Comparison of ENCODE assay signal across 8 cellular contexts in the genomic region with DNA sequence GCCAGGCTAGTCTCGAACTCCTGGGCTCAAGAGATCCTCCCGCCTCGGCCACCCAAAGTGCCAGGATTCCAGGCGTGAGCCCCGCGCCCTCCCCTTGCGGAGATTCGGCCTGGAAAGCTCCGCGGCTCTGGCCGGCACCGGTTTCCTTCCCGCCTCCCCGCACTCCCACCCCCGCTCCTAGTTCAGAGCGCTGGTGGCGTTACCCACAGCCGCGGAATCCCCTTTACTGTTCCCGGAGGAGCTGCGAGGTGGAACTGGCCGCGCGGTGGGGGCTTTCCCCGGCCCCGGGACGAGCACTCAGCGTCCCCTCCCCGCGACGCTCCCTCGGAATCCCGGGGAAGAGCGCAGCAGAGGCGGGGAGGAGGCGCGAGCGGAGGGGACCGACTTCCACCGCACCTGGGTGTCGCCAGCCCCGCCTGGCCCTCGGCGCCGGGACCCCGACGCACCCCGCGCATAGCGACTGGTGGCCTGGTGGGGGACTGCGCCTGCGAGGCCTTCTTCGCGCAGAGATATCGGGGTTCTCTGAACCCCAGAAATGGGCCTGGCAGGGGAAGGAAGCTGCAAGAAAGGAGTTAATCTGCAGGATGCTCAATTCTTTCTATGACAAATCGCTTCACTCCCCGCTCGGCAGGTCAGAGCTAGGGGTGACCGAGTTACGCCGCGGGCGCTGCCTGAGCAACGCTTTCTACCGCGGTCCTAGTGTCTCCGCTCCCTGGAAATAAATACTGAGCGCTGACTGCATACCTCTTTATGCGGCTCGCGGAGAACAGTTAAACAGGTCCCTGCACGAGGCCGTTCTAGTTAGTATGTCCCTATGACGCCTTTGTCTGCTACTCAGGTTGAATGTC. TPM values are rescaled to one million over a fixed set of nuclear protein-coding genes. Genes with fewer than 3 reads are reported as not detected.
A peak's percentile ranks its signal among the peaks of the same experiment; 100 is the strongest.
DNase-seq lines count a peak whose midpoint lies in the region; ATAC-seq and TF ChIP-seq lines count a peak whose summit lies in the region.

No MANE protein-coding gene starts in this region.

- peak; percentile 29 for TF ChIP-seq CTCF in CD8-positive, alpha-beta T cell (IDR thresholded peaks at IDR 0.05)
- TF ChIP-seq CTCF in SK-N-SH (IDR thresholded peaks at IDR 0.05) = no peak

- POLR2A ChIA-PET in CD8-positive, alpha-beta T cell (lab: Charles Lee) = interaction anchor here (1.0 to 1.8 kb wide), 2 partner anchors 14 to 17 kb away, joined by 3 to 8 read pairs; a partner anchor contains a TSS
- POLR2A ChIA-PET in SK-N-SH (lab: Yijun Ruan, JAX) = interaction anchor here (0.7 to 1.4 kb wide), 5 partner anchors 13 to 16 kb away, joined by 3 to 6 read pairs (median 3); a partner anchor contains a TSS

- no peaks in the 10 kb centered on the region for H3K9me2 ChIP-seq in SK-N-SH

- H3K36me3 ChIP-seq in CD8-positive, alpha-beta T cell (ENCODE audit: insufficient read depth, low read length) = no peaks in the 10 kb centered on the region
- H3K36me3 ChIP-seq in SK-N-SH (replicated peaks in 1 of 2; ENCODE audit: control insufficient read depth in 1 of 2, insufficient read depth in 2 of 2, low read length in 1 of 2) = no peaks in the 10 kb centered on the region

- no peaks in the 10 kb centered on the region for H3K9me3 ChIP-seq in CD8-positive, alpha-beta T cell (ENCODE audit: low read length)
- no peaks in the 10 kb centered on the region for H3K9me3 ChIP-seq in SK-N-SH

- H3K4me1 Mint-ChIP-seq in CD8-positive, alpha-beta T cell (ENCODE audit: low read depth) = peaks cover 11% of the 10 kb centered on the region
- H3K4me1 Mint-ChIP-seq in stimulated activated naive CD8-positive, alpha-beta T cell treated with anti-CD3 and anti-CD28 coated beads, Interleukin-15, Interleukin-2, amounts not matched to agents 100 ng/mL and 50 ng/mL, for 24 hours (ENCODE audit: low read depth) = peaks cover 9% of the 10 kb centered on the region

- no peaks in the 10 kb centered on the region for H3K36me3 Mint-ChIP-seq in CD8-positive, alpha-beta T cell
- no peaks in the 10 kb centered on the region for H3K36me3 Mint-ChIP-seq in stimulated activated naive CD8-positive, alpha-beta T cell treated with anti-CD3 and anti-CD28 coated beads, Interleukin-15, Interleukin-2, amounts not matched to agents 100 ng/mL and 50 ng/mL, for 24 hours (ENCODE audit: low read depth)

- H3K4me3 Mint-ChIP-seq in CD8-positive, alpha-beta T cell = peak overlapping the region; percentile 80
- peak overlapping the region; percentile 66 for H3K4me3 Mint-ChIP-seq in stimulated activated naive CD8-positive, alpha-beta T cell treated with anti-CD3 and anti-CD28 coated beads, Interleukin-15, Interleukin-2, amounts not matched to agents 100 ng/mL and 50 ng/mL, for 24 hours

- peaks cover 37% of the 10 kb centered on the region for H3K27me3 Mint-ChIP-seq in CD8-positive, alpha-beta T cell (ENCODE audit: low read depth)
- peaks cover 34% of the 10 kb centered on the region for H3K27me3 Mint-ChIP-seq in stimulated activated naive CD8-positive, alpha-beta T cell treated with anti-CD3 and anti-CD28 coated beads, Interleukin-15, Interleukin-2, amounts not matched to agents 100 ng/mL and 50 ng/mL, for 24 hours

- H2AFZ ChIP-seq in SK-N-SH (ENCODE audit: low read depth) = peak overlapping the region; percentile 67; the same call in 1 of the 2 replicates

- peak overlapping the region; percentile 51 for H3K4me3 ChIP-seq in CD8-positive, alpha-beta T cell (ENCODE audit: low read depth, low read length)
- peak overlapping the region; percentile 55 to 66 for H3K4me3 ChIP-seq in SK-N-SH (ENCODE audit: low read depth in 2 of 2, low read length in 1 of 2)

- no peak overlapping the region for H3K27ac Mint-ChIP-seq in CD8-positive, alpha-beta T cell
- H3K27ac Mint-ChIP-seq in stimulated activated naive CD8-positive, alpha-beta T cell treated with anti-CD3 and anti-CD28 coated beads, Interleukin-15, Interleukin-2, amounts not matched to agents 100 ng/mL and 50 ng/mL, for 24 hours = no peak overlapping the region

- no peak overlapping the region for H3K9ac ChIP-seq in SK-N-SH

- H3K9me3 Mint-ChIP-seq in CD8-positive, alpha-beta T cell = no peaks in the 10 kb centered on the region
- no peaks in the 10 kb centered on the region for H3K9me3 Mint-ChIP-seq in stimulated activated naive CD8-positive, alpha-beta T cell treated with anti-CD3 and anti-CD28 coated beads, Interleukin-15, Interleukin-2, amounts not matched to agents 100 ng/mL and 50 ng/mL, for 24 hours

- peak in 4 of 7 experiments; percentile 24 to 60 (median 32) for DNase-seq in CD8-positive, alpha-beta T cell
- DNase-seq in SK-N-SH (peak; percentile 83), cerebellar cortex (ENCODE audit: low spot score) (peak; percentile 73), left lobe of liver (ENCODE audit: low spot score) (no peak), NCI-H2171 (lab: John Stamatoyannopoulos, UW) (no peak)

- peak; percentile 75 for ATAC-seq in CD8-positive, alpha-beta T cell
- ATAC-seq in GM21381 (IDR thresholded peaks at IDR 0.05; ENCODE audit: unreplicated experiment) = peak; percentile 63
- peak; percentile 61 for ATAC-seq in left lobe of liver
- ATAC-seq in GM21576 (IDR thresholded peaks at IDR 0.05; ENCODE audit: unreplicated experiment) = no peak

- peaks cover 4% of the 10 kb centered on the region for H3K27me3 ChIP-seq in CD8-positive, alpha-beta T cell (ENCODE audit: insufficient read depth, low read length)
- H3K27me3 ChIP-seq in SK-N-SH (ENCODE audit: insufficient read depth) = no peaks in the 10 kb centered on the region

- CTCF ChIA-PET in CD8-positive, alpha-beta T cell (lab: Charles Lee) = interaction anchor here (2.4 kb wide), 1 partner anchor 12 kb away, joined by 11 read pairs; no protein-coding TSS in a partner anchor
- CTCF ChIA-PET in SK-N-SH (lab: Yijun Ruan, JAX) = interaction anchor here (0.8 to 3.5 kb wide), 9 partner anchors 10 to 122 kb away, joined by 3 to 17 read pairs (median 4); no protein-coding TSS in a partner anchor

- 39% methylated on average over 34 of the region's 74 CpGs for WGBS in SK-N-SH (ENCODE audit: low lambda C conversion rate)

- H4K20me1 ChIP-seq in SK-N-SH (ENCODE audit: insufficient read depth) = no peaks in the 10 kb centered on the region

- peaks cover 10% of the 10 kb centered on the region for H3K4me1 ChIP-seq in CD8-positive, alpha-beta T cell (ENCODE audit: insufficient read depth, low read length)
- peaks cover 0 to 7% of the 10 kb centered on the region in 2 experiments; a peak in 1 of 4 replicates for H3K4me1 ChIP-seq in SK-N-SH (ENCODE audit: control insufficient read depth in 1 of 2, insufficient read depth in 2 of 2, low read depth in 1 of 2, low read length in 1 of 2)

- no peaks in the 10 kb centered on the region for H3K79me2 ChIP-seq in SK-N-SH (ENCODE audit: insufficient read depth)

- no peaks in the 10 kb centered on the region for H3F3A ChIP-seq in SK-N-SH (replicated peaks; ENCODE audit: insufficient read depth)

- TF ChIP-seq EP300 in SK-N-SH (IDR thresholded peaks at IDR 0.05; ENCODE audit: borderline replicate concordance in 1 of 2, low read depth in 1 of 2, low read length in 1 of 2) = no peak

- peak overlapping the region; percentile 79 for H3K4me2 ChIP-seq in SK-N-SH

- H3K27ac ChIP-seq in CD8-positive, alpha-beta T cell (ENCODE audit: low read depth, low read length) = no peak overlapping the region
- no peak overlapping the region for H3K27ac ChIP-seq in SK-N-SH (ENCODE audit: low read depth in 2 of 2, low read length in 1 of 2)

- no peak for TF ChIP-seq RAD21 in SK-N-SH (IDR thresholded peaks at IDR 0.05; ENCODE audit: low read length)

- intact Hi-C loops in CD8-positive, alpha-beta T cell (cut with DNase I, micrococcal nuclease) = no loop called here

TF ChIP-seq in SK-N-SH, 30 proteins besides CTCF, POLR2A, EP300 and RAD21 (continues in another document):
- TF ChIP-seq MXI1 (IDR thresholded peaks at IDR 0.05; ENCODE audit: low read depth, low read length) = no peak
- TF ChIP-seq, protein P1, sequence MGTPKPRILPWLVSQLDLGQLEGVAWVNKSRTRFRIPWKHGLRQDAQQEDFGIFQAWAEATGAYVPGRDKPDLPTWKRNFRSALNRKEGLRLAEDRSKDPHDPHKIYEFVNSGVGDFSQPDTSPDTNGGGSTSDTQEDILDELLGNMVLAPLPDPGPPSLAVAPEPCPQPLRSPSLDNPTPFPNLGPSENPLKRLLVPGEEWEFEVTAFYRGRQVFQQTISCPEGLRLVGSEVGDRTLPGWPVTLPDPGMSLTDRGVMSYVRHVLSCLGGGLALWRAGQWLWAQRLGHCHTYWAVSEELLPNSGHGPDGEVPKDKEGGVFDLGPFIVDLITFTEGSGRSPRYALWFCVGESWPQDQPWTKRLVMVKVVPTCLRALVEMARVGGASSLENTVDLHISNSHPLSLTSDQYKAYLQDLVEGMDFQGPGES (IDR thresholded peaks at IDR 0.05; ENCODE audit: low read depth, low read length) = no peak
- TF ChIP-seq, protein P2, sequence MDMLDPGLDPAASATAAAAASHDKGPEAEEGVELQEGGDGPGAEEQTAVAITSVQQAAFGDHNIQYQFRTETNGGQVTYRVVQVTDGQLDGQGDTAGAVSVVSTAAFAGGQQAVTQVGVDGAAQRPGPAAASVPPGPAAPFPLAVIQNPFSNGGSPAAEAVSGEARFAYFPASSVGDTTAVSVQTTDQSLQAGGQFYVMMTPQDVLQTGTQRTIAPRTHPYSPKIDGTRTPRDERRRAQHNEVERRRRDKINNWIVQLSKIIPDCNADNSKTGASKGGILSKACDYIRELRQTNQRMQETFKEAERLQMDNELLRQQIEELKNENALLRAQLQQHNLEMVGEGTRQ (IDR thresholded peaks at IDR 0.05; ENCODE audit: borderline replicate concordance, low read depth, low read length) = no peak
- TF ChIP-seq POLR2AphosphoS5 (IDR thresholded peaks at IDR 0.05; ENCODE audit: low read depth, low read length) = no peak
- TF ChIP-seq TAF1 (IDR thresholded peaks at IDR 0.05; ENCODE audit: borderline replicate concordance, low read depth, low read length) = no peak
- no peak for TF ChIP-seq EZH2phosphoT487 (IDR thresholded peaks at IDR 0.05; ENCODE audit: borderline replicate concordance, low read depth)
- TF ChIP-seq MEF2A (IDR thresholded peaks at IDR 0.05; ENCODE audit: borderline replicate concordance, low read depth) = no peak
- no peak for TF ChIP-seq SIN3A (IDR thresholded peaks at IDR 0.05; ENCODE audit: borderline replicate concordance, low read depth, low read length)
- TF ChIP-seq RFX5 (IDR thresholded peaks at IDR 0.05; ENCODE audit: low read length) = no peak
- TF ChIP-seq ELF1 (IDR thresholded peaks at IDR 0.05) = no peak
- no peak for TF ChIP-seq JUND (IDR thresholded peaks at IDR 0.05)
- no peak for TF ChIP-seq TCF12 (IDR thresholded peaks at IDR 0.05)
- TF ChIP-seq FOXJ3 (CRISPR knock-in tag; IDR thresholded peaks at IDR 0.05) = no peak
- no peak for TF ChIP-seq NFIC (IDR thresholded peaks at IDR 0.05; ENCODE audit: borderline replicate concordance)
- no peak for TF ChIP-seq YY1 (IDR thresholded peaks at IDR 0.05; ENCODE audit: low read depth)

RNA-seq across cellular contexts. Expression of a gene that starts 14.6 kb away (rescaled TPM):
- 10 to 100 TPM; 10.0 to 11.0 TPM for total RNA-seq in CD8-positive, alpha-beta T cell
- 36.2 and 40.5 TPM in 2 replicates for polyA plus RNA-seq in SK-N-SH (2012; rRNA removed)
- polyA plus RNA-seq in SK-N-SH (2012; cell fraction: cytosol; rRNA removed) = 35.0 and 37.8 TPM in 2 replicates
- polyA plus RNA-seq in SK-N-SH (2012; cell fraction: nucleus; rRNA removed) = 54.9 and 60.3 TPM in 2 replicates
- 30.6 TPM for total RNA-seq in left lobe of liver

Comparison
In these comparisons a context has a peak if more than half of its experiments do, and no peak if none do; other contexts are left out.
1. DNase-seq: peak in CD8-positive, alpha-beta T cell (4 of 7), SK-N-SH (single experiment) and cerebellar cortex (single experiment); none in left lobe of liver (single experiment) and NCI-H2171 (single experiment).